In genomic region chr20:45883100-45883469, GRCh38 we compare ENCODE assay signal across 22 cellular contexts. TPM values are rescaled to one million over a fixed set of nuclear protein-coding genes. Genes with fewer than 3 reads are reported as not detected.
DNase-seq lines count a peak whose midpoint lies in the region; ATAC-seq and TF ChIP-seq lines count a peak whose summit lies in the region.
"Had no signal": no experiment of that assay in that cellular context is flagged by ENCODE, and none has a peak within 500 bp of the region (broad histone marks: within the 10 kb centered on the region; RNA-seq: fewer than 3 reads in every experiment).

No MANE protein-coding gene starts in this region.

- H3K4me1 Mint-ChIP-seq in activated CD4-positive, alpha-beta T cell treated with anti-CD3 and anti-CD28 coated beads, Interleukin-2, amount 10 ng/mL, durations not matched to agents 24 days and 14 days: peaks cover 33% of the 10 kb centered on the region
- peaks cover 8% of the 10 kb centered on the region for H3K4me1 Mint-ChIP-seq in GM23338
- peaks cover 44% of the 10 kb centered on the region for H3K4me1 Mint-ChIP-seq in activated naive CD8-positive, alpha-beta T cell (ENCODE audit: low read depth)
- peaks cover 20% of the 10 kb centered on the region for H3K4me1 Mint-ChIP-seq in neural crest cell

- H3K9me3 Mint-ChIP-seq in activated CD4-positive, alpha-beta T cell treated with anti-CD3 and anti-CD28 coated beads, Interleukin-2, amount 10 ng/mL, durations not matched to agents 24 days and 14 days: no peaks in the 10 kb centered on the region
- H3K9me3 Mint-ChIP-seq in GM23338 (no peaks in the 10 kb centered on the region), neural crest cell (no peaks in the 10 kb centered on the region)
- H3K9me3 Mint-ChIP-seq in activated naive CD8-positive, alpha-beta T cell (ENCODE audit: low read depth): no peaks in the 10 kb centered on the region
- H3K9me3 Mint-ChIP-seq: IgD-negative memory B cell; stimulated activated naive CD8-positive, alpha-beta T cell treated with anti-CD3 and anti-CD28 coated beads, Interleukin-15, Interleukin-2, amounts not matched to agents 100 ng/mL and 50 ng/mL, for 24 hours had no signal

- H3K4me1 ChIP-seq in GM23338 (ENCODE audit: insufficient read depth): no peaks in the 10 kb centered on the region

- H3K27me3 Mint-ChIP-seq in activated CD4-positive, alpha-beta T cell treated with anti-CD3 and anti-CD28 coated beads, Interleukin-2, amount 10 ng/mL, durations not matched to agents 24 days and 14 days: no peaks in the 10 kb centered on the region
- peaks cover 6% of the 10 kb centered on the region for H3K27me3 Mint-ChIP-seq in GM23338 (ENCODE audit: insufficient read depth, low read depth, poor library complexity)
- H3K27me3 Mint-ChIP-seq in activated naive CD8-positive, alpha-beta T cell: no peaks in the 10 kb centered on the region
- H3K27me3 Mint-ChIP-seq in neural crest cell (ENCODE audit: low read depth): no peaks in the 10 kb centered on the region
- H3K27me3 Mint-ChIP-seq: IgD-negative memory B cell; stimulated activated naive CD8-positive, alpha-beta T cell treated with anti-CD3 and anti-CD28 coated beads, Interleukin-15, Interleukin-2, amounts not matched to agents 100 ng/mL and 50 ng/mL, for 24 hours had no signal

- H3K27ac ChIP-seq in GM23338 (ENCODE audit: low read depth): no peak overlapping the region
- H3K27ac ChIP-seq: A549; BLaER1 treated with 17β-estradiol and CSF1 and Interleukin-3, amounts not matched to agents 10 nM and 100 nM; VCaP had no signal

- H3F3A ChIP-seq in GM23338 (replicated peaks; ENCODE audit: low read depth): no peaks in the 10 kb centered on the region

- H2AFZ ChIP-seq in GM23338: no peak overlapping the region

- intact Hi-C loops in activated CD4-positive, alpha-beta T cell treated with anti-CD3 and anti-CD28 coated beads, Interleukin-2, amount 10 ng/mL, durations not matched to agents 24 days and 14 days (cut with micrococcal nuclease): loop anchor here (5.0 kb wide), 1 partner anchor 71 kb away; the partner anchor contains the start of gene UBE2C

- ATAC-seq in GM23338 (no peak), HG03045 (IDR thresholded peaks at IDR 0.05; ENCODE audit: unreplicated experiment) (no peak)
- ATAC-seq: A549, esophagus mucosa, left lobe of liver, sciatic nerve had no signal

- peaks cover 3% of the 10 kb centered on the region; the same call in 1 of the 2 replicates for H3K36me3 ChIP-seq in GM23338 (ENCODE audit: insufficient read depth)

- peak; percentile 51 for DNase-seq in activated CD4-positive, alpha-beta T cell treated with anti-CD3 and anti-CD28 coated beads, Interleukin-2, amount 10 ng/mL, durations not matched to agents 24 days and 14 days
- no peak for DNase-seq in activated CD4-positive, alpha-beta T cell treated with anti-CD3 and anti-CD28 coated beads, Interleukin-2, amount 50 U/mL, for 4 hours
- DNase-seq in GM23338 (ENCODE audit: low spot score) (no peak), neural crest cell (ENCODE audit: low read depth, low spot score) (no peak), SKM-1 treated with dmso at 0.1 percent for 144 hours (lab: John Stamatoyannopoulos, UW; ENCODE audit: unreplicated experiment) (no peak), RKO (ENCODE audit: low spot score) (no peak)
- DNase-seq: MV-4-11, NCI-H1930, occipital lobe, trophoblast cell had no signal

- no peak overlapping the region for H3K4me3 ChIP-seq in GM23338
- H3K4me3 ChIP-seq: A549; BLaER1 treated with 17β-estradiol and CSF1 and Interleukin-3, amounts not matched to agents 10 nM and 100 nM had no signal

- peaks cover 11% of the 10 kb centered on the region for H4K20me1 ChIP-seq in GM23338 (replicated peaks; ENCODE audit: insufficient read depth)

- peaks cover 32% of the 10 kb centered on the region for H3K36me3 Mint-ChIP-seq in activated CD4-positive, alpha-beta T cell treated with anti-CD3 and anti-CD28 coated beads, Interleukin-2, amount 10 ng/mL, durations not matched to agents 24 days and 14 days (ENCODE audit: low read depth)
- H3K36me3 Mint-ChIP-seq in GM23338 (ENCODE audit: low read depth): peaks cover 22% of the 10 kb centered on the region
- H3K36me3 Mint-ChIP-seq in activated naive CD8-positive, alpha-beta T cell: peaks cover 5% of the 10 kb centered on the region
- peaks cover 2% of the 10 kb centered on the region for H3K36me3 Mint-ChIP-seq in neural crest cell (ENCODE audit: low read depth)
- H3K36me3 Mint-ChIP-seq: IgD-negative memory B cell had no signal

- no peaks in the 10 kb centered on the region for H3K9me2 ChIP-seq in GM23338 (ENCODE audit: insufficient read depth)

- H3K27ac Mint-ChIP-seq in activated CD4-positive, alpha-beta T cell treated with anti-CD3 and anti-CD28 coated beads, Interleukin-2, amount 10 ng/mL, durations not matched to agents 24 days and 14 days: peak overlapping the region; percentile 41
- no peak overlapping the region for H3K27ac Mint-ChIP-seq in GM23338
- peak overlapping the region; percentile 75 for H3K27ac Mint-ChIP-seq in activated naive CD8-positive, alpha-beta T cell
- no peak overlapping the region for H3K27ac Mint-ChIP-seq in neural crest cell (ENCODE audit: unreplicated experiment)

- TF ChIP-seq CTCF in GM23338 (conservative IDR thresholded peaks at IDR 0.05; ENCODE audit: low read depth in 2 of 2) (no peak), neural crest cell (conservative IDR thresholded peaks at IDR 0.05) (no peak)

- H3K4me2 ChIP-seq in GM23338: no peak overlapping the region
- H3K4me2 ChIP-seq: A549 had no signal

- peak overlapping the region; percentile 32 for H3K4me3 Mint-ChIP-seq in activated CD4-positive, alpha-beta T cell treated with anti-CD3 and anti-CD28 coated beads, Interleukin-2, amount 10 ng/mL, durations not matched to agents 24 days and 14 days
- H3K4me3 Mint-ChIP-seq in GM23338 (peak overlapping the region; percentile 27; the same call in 1 of the 3 replicates), neural crest cell (peak overlapping the region; percentile 86)
- peak overlapping the region; percentile 85 for H3K4me3 Mint-ChIP-seq in activated naive CD8-positive, alpha-beta T cell

- H3K27me3 ChIP-seq in GM23338 (ENCODE audit: insufficient read depth): no peaks in the 10 kb centered on the region
- H3K27me3 ChIP-seq: BLaER1 treated with 17β-estradiol and CSF1 and Interleukin-3, amounts not matched to agents 10 nM and 100 nM had no signal

- peaks cover 14% of the 10 kb centered on the region for H3K79me2 ChIP-seq in GM23338 (replicated peaks; ENCODE audit: insufficient read depth)

TF ChIP-seq in GM23338, 12 proteins besides CTCF, POLR2A, EP300 and RAD21:
- no peak for TF ChIP-seq EZH2 (IDR thresholded peaks at IDR 0.05; ENCODE audit: low read depth, unreplicated experiment)
- no peak for TF ChIP-seq STAT1 (IDR thresholded peaks at IDR 0.05; ENCODE audit: unreplicated experiment)
- no peak for TF ChIP-seq CREB1 (CRISPR knock-in tag; IDR thresholded peaks at IDR 0.05; ENCODE audit: low read depth)
- TF ChIP-seq POLR2AphosphoS5 (IDR thresholded peaks at IDR 0.05; ENCODE audit: low read depth): no peak
- no peak for TF ChIP-seq ZNF331 (CRISPR knock-in tag; IDR thresholded peaks at IDR 0.05; ENCODE audit: low read depth)
- no peak for TF ChIP-seq JUNB (IDR thresholded peaks at IDR 0.05; ENCODE audit: unreplicated experiment)
- TF ChIP-seq ETS1 (IDR thresholded peaks at IDR 0.05): no peak
TF ChIP-seq in GM23338: peak in this region for 0.

RNA-seq across cellular contexts. Expression of gene ZSWIM1, which starts 2.1 kb away (rescaled TPM):
- 9.4 and 10.4 TPM in 2 replicates for total RNA-seq in activated CD4-positive, alpha-beta T cell treated with anti-CD3 and anti-CD28 coated beads, Interleukin-2, amount 10 ng/mL, durations not matched to agents 24 days and 14 days
- total RNA-seq in GM23338 (2014; rRNA removed; shearing (Covaris generic)): 16.2 and 17.6 TPM in 2 replicates
- 11.5 and 12.7 TPM in 2 replicates for polyA plus RNA-seq in GM23338 (2016; fragmentation: Nextera tagmentation; extraction: Ambion mirVana)
- total RNA-seq in neural crest cell: 16.6 and 17.0 TPM in 2 replicates

RNA-seq across cellular contexts. Expression of gene SPATA25, which starts 4.3 kb away (rescaled TPM):
- total RNA-seq in activated CD4-positive, alpha-beta T cell treated with anti-CD3 and anti-CD28 coated beads, Interleukin-2, amount 10 ng/mL, durations not matched to agents 24 days and 14 days: 0.47 and 1.8 TPM in 2 replicates
- 1.0 and 7.5 TPM in 2 replicates for total RNA-seq in GM23338 (2014; rRNA removed; shearing (Covaris generic))
- polyA plus RNA-seq in GM23338 (2016; fragmentation: Nextera tagmentation; extraction: Ambion mirVana): 0.50 TPM in 1 of 2 replicates, not detected in the other
- 0.41 and 2.2 TPM in 2 replicates for total RNA-seq in neural crest cell
- total RNA-seq: Daoy, NCI-H460 had no signal
- polyA plus RNA-seq: IgD-negative memory B cell had no signal

RNA-seq across cellular contexts. Expression of gene NEURL2, which starts 7.9 kb away (rescaled TPM):
- 2.0 and 2.4 TPM in 2 replicates for total RNA-seq in activated CD4-positive, alpha-beta T cell treated with anti-CD3 and anti-CD28 coated beads, Interleukin-2, amount 10 ng/mL, durations not matched to agents 24 days and 14 days
- total RNA-seq in GM23338 (2014; rRNA removed; shearing (Covaris generic)): 7.6 and 10.9 TPM in 2 replicates
- 4.5 and 4.6 TPM in 2 replicates for polyA plus RNA-seq in GM23338 (2016; fragmentation: Nextera tagmentation; extraction: Ambion mirVana)
- total RNA-seq in neural crest cell: 3.3 and 3.5 TPM in 2 replicates

RNA-seq across cellular contexts. Expression of gene CTSA, which starts 8.1 kb away (rescaled TPM):
- total RNA-seq in activated CD4-positive, alpha-beta T cell treated with anti-CD3 and anti-CD28 coated beads, Interleukin-2, amount 10 ng/mL, durations not matched to agents 24 days and 14 days: 48.7 and 50.8 TPM in 2 replicates
- 31.4 and 39.9 TPM in 2 replicates for total RNA-seq in GM23338 (2014; rRNA removed; shearing (Covaris generic))
- polyA plus RNA-seq in GM23338 (2016; fragmentation: Nextera tagmentation; extraction: Ambion mirVana): 52.8 and 63.9 TPM in 2 replicates
- 49.7 and 55.3 TPM in 2 replicates for total RNA-seq in neural crest cell

RNA-seq across cellular contexts. Expression of gene ZSWIM3, which starts 25.7 kb away (rescaled TPM):
- 5.5 and 6.0 TPM in 2 replicates for total RNA-seq in activated CD4-positive, alpha-beta T cell treated with anti-CD3 and anti-CD28 coated beads, Interleukin-2, amount 10 ng/mL, durations not matched to agents 24 days and 14 days
- 7.5 and 8.2 TPM in 2 replicates for total RNA-seq in GM23338 (2014; rRNA removed; shearing (Covaris generic))
- 2.0 and 3.0 TPM in 2 replicates for polyA plus RNA-seq in GM23338 (2016; fragmentation: Nextera tagmentation; extraction: Ambion mirVana)
- total RNA-seq in neural crest cell: 4.5 and 4.8 TPM in 2 replicates

Comparison
In these comparisons a context has a peak if more than half of its experiments do, and no peak if none do; other contexts are left out.
1. H3K27ac Mint-ChIP-seq: peak in activated CD4-positive, alpha-beta T cell treated with anti-CD3 and anti-CD28 coated beads, Interleukin-2, amount 10 ng/mL, durations not matched to agents 24 days and 14 days (single experiment) and activated naive CD8-positive, alpha-beta T cell (single experiment); none in GM23338 (single experiment) and neural crest cell (single experiment).
2. H3K4me3 Mint-ChIP-seq: peak in every context shown above with its lines; median percentile 86 in neural crest cell; 85 in activated naive CD8-positive, alpha-beta T cell; 32 in activated CD4-positive, alpha-beta T cell treated with anti-CD3 and anti-CD28 coated beads, Interleukin-2, amount 10 ng/mL, durations not matched to agents 24 days and 14 days; 27 in GM23338.